19 cellular contexts compared by ENCODE assay signal in genomic region chr14:35234007-35234406, GRCh38. TPM values are rescaled to one million over a fixed set of nuclear protein-coding genes. Genes with fewer than 3 reads are reported as not detected.
DNase-seq lines count a peak whose midpoint lies in the region; FAIRE-seq and TF ChIP-seq lines count a peak whose summit lies in the region.
"Had no signal": no experiment of that assay in that cellular context is flagged by ENCODE, and none has a peak within 500 bp of the region (broad histone marks: within the 10 kb centered on the region; RNA-seq: fewer than 3 reads in every experiment).

No MANE protein-coding gene starts in this region.

- H3K4me1 ChIP-seq in colonic mucosa: no peaks in the 10 kb centered on the region
- H3K4me1 ChIP-seq: gastroesophageal sphincter, prostate gland had no signal

- intact Hi-C loops in posterior vena cava (cut with DNase I) (no loop called here), colonic mucosa (cut with DNase I) (loop anchor here (5.0 kb wide), 1 partner anchor 178 kb away; no protein-coding TSS in a partner anchor)

- H3K9me3 ChIP-seq in colonic mucosa: no peaks in the 10 kb centered on the region
- H3K9me3 ChIP-seq: BLaER1 treated with 17β-estradiol and CSF1 and Interleukin-3, amounts not matched to agents 10 nM and 100 nM; gastroesophageal sphincter; prostate gland; thyroid gland had no signal

- H3K4me3 ChIP-seq in bronchial epithelial cell (ENCODE audit: low read depth, low read length) (no peak overlapping the region), colonic mucosa (no peak overlapping the region)
- H3K4me3 ChIP-seq: BLaER1 treated with 17β-estradiol and CSF1 and Interleukin-3, amounts not matched to agents 10 nM and 100 nM; coronary artery; gastroesophageal sphincter; prostate gland; thyroid gland had no signal

- no peak overlapping the region for H3K9ac ChIP-seq in colonic mucosa (ENCODE audit: low read depth in 2 of 2, low read length in 2 of 2)

- H3K27ac ChIP-seq in colonic mucosa: no peak overlapping the region
- H3K27ac ChIP-seq: BLaER1 treated with 17β-estradiol and CSF1 and Interleukin-3, amounts not matched to agents 10 nM and 100 nM; coronary artery; gastroesophageal sphincter; prostate gland; thyroid gland had no signal

- no peaks in the 10 kb centered on the region for H3K27me3 ChIP-seq in bronchial epithelial cell (ENCODE audit: control insufficient read depth, insufficient read depth, low read length)
- H3K27me3 ChIP-seq in colonic mucosa: no peaks in the 10 kb centered on the region
- H3K27me3 ChIP-seq: BLaER1 treated with 17β-estradiol and CSF1 and Interleukin-3, amounts not matched to agents 10 nM and 100 nM; gastroesophageal sphincter; thyroid gland had no signal

- no peak for FAIRE-seq in bronchial epithelial cell (lab: Jason Lieb, UNC)

- DNase-seq in GM04503 (ENCODE audit: low read depth) (peak; percentile 37), bronchial epithelial cell (ENCODE audit: low read depth) (peak; percentile 86), iris pigment epithelial cell (ENCODE audit: low read depth) (peak; percentile 82), posterior vena cava (ENCODE audit: low spot score) (no peak), H4 (ENCODE audit: low spot score) (no peak), colonic mucosa (no peak), activated gamma-delta T cell (lab: John Stamatoyannopoulos, UW) (no peak)
- DNase-seq: activated CD4-positive, alpha-beta T cell treated with anti-CD3 and anti-CD28 coated beads, Interleukin-2, amount 10 ng/mL, durations not matched to agents 24 days and 14 days; activated CD8-positive, alpha-beta memory T cell treated with anti-CD3 and anti-CD28 coated beads, Interleukin-2, amount 10 ng/mL, durations not matched to agents 7 days and 5 days; KBM-7; kidney glomerular epithelial cell; nephron progenitor cell; stimulated activated CD4-positive, alpha-beta T cell treated with anti-CD3 and anti-CD28 coated beads, Interleukin-1b, Interleukin-23, amount 100 ng/mL, for 48 hours; stimulated activated naive CD4-positive, alpha-beta T cell treated with Interleukin-2 at 50 U/mL for 16 hours; thyroid gland had no signal

- TF ChIP-seq CTCF in bronchial epithelial cell (IDR thresholded peaks at IDR 0.05; ENCODE audit: insufficient read depth, low read length, severe bottlenecking): no peak
- TF ChIP-seq CTCF in colonic mucosa (IDR thresholded peaks at IDR 0.05): no peak

- H3K36me3 ChIP-seq in bronchial epithelial cell (ENCODE audit: control insufficient read depth, insufficient read depth, low read length) (no peaks in the 10 kb centered on the region), colonic mucosa (no peaks in the 10 kb centered on the region)
- H3K36me3 ChIP-seq: gastroesophageal sphincter, prostate gland, thyroid gland had no signal

RNA-seq across cellular contexts. Expression of gene PSMA6, which starts 58.2 kb away (rescaled TPM):
- 159 and 222 TPM in 2 replicates for total RNA-seq in bronchial epithelial cell
- total RNA-seq in posterior vena cava: 100 to 1,000 TPM; 159 to 191 TPM
- total RNA-seq in H4 (2014; rRNA removed; shearing (Covaris generic)): 429 and 475 TPM in 2 replicates
- 100 to 1,000 TPM; 178 to 197 TPM for total RNA-seq in colonic mucosa

Comparison
In these comparisons a context has a peak if more than half of its experiments do, and no peak if none do; other contexts are left out.
1. DNase-seq: peak in GM04503 (single experiment), bronchial epithelial cell (single experiment) and iris pigment epithelial cell (single experiment); none in posterior vena cava (single experiment), H4 (single experiment), colonic mucosa (single experiment) and activated gamma-delta T cell (single experiment).